In genomic region chr6:107154131-107154906, GRCh38 we compare ENCODE assay signal across 12 cellular contexts. TPM values are rescaled to one million over a fixed set of nuclear protein-coding genes. Genes with fewer than 3 reads are reported as not detected.
DNase-seq lines count a peak whose midpoint lies in the region; ATAC-seq, FAIRE-seq and TF ChIP-seq lines count a peak whose summit lies in the region.
"Had no signal": no experiment of that assay in that cellular context is flagged by ENCODE, and none has a peak within 500 bp of the region (broad histone marks: within the 10 kb centered on the region; RNA-seq: fewer than 3 reads in every experiment).

No MANE protein-coding gene starts in this region.

- no CpG with 5 or more reads among the region's 13 CpGs for WGBS in H9 (ENCODE audit: extremely low coverage, insufficient read length, low lambda C conversion rate)
- WGBS in H1 (ENCODE audit: extremely low coverage in 1 of 2, insufficient coverage in 1 of 2, insufficient read length in 1 of 2, insufficient replicate concordance in 2 of 2, low coverage in 1 of 2, low lambda C conversion rate in 2 of 2, missing lambda C conversion rate in 1 of 2), 2 experiments, result 69% methylated on average over 13 of the region's 13 CpGs; no CpG with 5 or more reads in 1 of the 2 experiments

- H3K27me3 ChIP-seq in H9 (ENCODE audit: insufficient read depth, low read length) (no peaks in the 10 kb centered on the region), H1 (replicated peaks in 1 of 4; ENCODE audit: control insufficient read depth in 3 of 4, extremely low read depth in 1 of 4, insufficient read depth in 3 of 4, low read length in 3 of 4) (no peaks in the 10 kb centered on the region)
- H3K27me3 ChIP-seq: SJSA1 had no signal

- ATAC-seq in HG02642 (IDR thresholded peaks at IDR 0.05; ENCODE audit: poor library complexity, unreplicated experiment), result no peak
- ATAC-seq in sciatic nerve, result no peak
- ATAC-seq in GM21515 (IDR thresholded peaks at IDR 0.05; ENCODE audit: unreplicated experiment), result no peak

- no peaks in the 10 kb centered on the region for H3K79me2 ChIP-seq in H9 (ENCODE audit: insufficient read depth, low read length)
- no peaks in the 10 kb centered on the region for H3K79me2 ChIP-seq in H1 (ENCODE audit: control insufficient read depth in 1 of 2, insufficient read depth in 2 of 2, low read length in 2 of 2)

- H3K9me3 Mint-ChIP-seq in H9 (no peaks in the 10 kb centered on the region; a peak in 1 of 5 replicates), neural crest cell (no peaks in the 10 kb centered on the region)

- H3K4me1 Mint-ChIP-seq in H9 (peaks cover 23 to 29% of the 10 kb centered on the region in 2 experiments), neural crest cell (peaks cover 22% of the 10 kb centered on the region)

- H3K9me3 ChIP-seq in H9 (ENCODE audit: control insufficient read depth, low read depth, low read length) (no peaks in the 10 kb centered on the region), H1 (ENCODE audit: insufficient read depth in 2 of 2, low read depth in 1 of 2, low read length in 1 of 2) (no peaks in the 10 kb centered on the region)
- H3K9me3 ChIP-seq: SJSA1 had no signal

- H2AK5ac ChIP-seq in H9 (ENCODE audit: insufficient read length, low read length) (no peak overlapping the region), H1 (ENCODE audit: low read depth, low read length) (no peak overlapping the region)

- peak overlapping the region; percentile 46 for H3T11ph ChIP-seq in H9 (ENCODE audit: low read length)

- no peak for TF ChIP-seq RAD21 in H1 (IDR thresholded peaks at IDR 0.05 in 1 of 2, conservative IDR thresholded peaks at IDR 0.05 in 1 of 2; ENCODE audit: low read depth in 2 of 2, low read length in 2 of 2)

- peak overlapping the region; percentile 65 for H2BK120ac ChIP-seq in H9 (ENCODE audit: low read depth, low read length, poor library complexity, severe bottlenecking)
- no peak overlapping the region for H2BK120ac ChIP-seq in H1 (replicated peaks; ENCODE audit: low read depth, low read length)

- H3K4me1 ChIP-seq in H9 (ENCODE audit: insufficient read depth, low read length) (no peaks in the 10 kb centered on the region; the same call in 1 of the 2 replicates), H1 (replicated peaks in 1 of 4; ENCODE audit: control insufficient read depth in 3 of 4, insufficient read depth in 4 of 4, low read length in 3 of 4) (peaks cover 5 to 10% (median 8%) of the 10 kb centered on the region in 4 experiments; a peak in 6 of 7 replicates)
- H3K4me1 ChIP-seq: SJSA1 had no signal

- intact Hi-C loops in sciatic nerve (cut with DNase I), result no loop called here

- H2AFZ ChIP-seq in H9 (ENCODE audit: low read length) (no peak overlapping the region), H1 (ENCODE audit: low read length) (no peak overlapping the region)

- H3K27ac ChIP-seq in H9 (ENCODE audit: insufficient read length, low read depth, low read length), result no peak overlapping the region
- peak overlapping the region; percentile 48; the same call in 1 of the 2 replicates for H3K27ac ChIP-seq in H1 (ENCODE audit: low read depth, low read length)
- H3K27ac ChIP-seq: SJSA1 had no signal

- DNase-seq in H9, result peak; percentile 62
- DNase-seq in NCI-H2196 treated with DMSO at 0.1 percent for 48 hours (lab: John Stamatoyannopoulos, UW; ENCODE audit: unreplicated experiment), result peak; percentile 97
- DNase-seq in H1 (ENCODE audit: low read depth in 1 of 2, low spot score in 2 of 2), result no peak
- peak; percentile 14 for DNase-seq in neural crest cell (ENCODE audit: low read depth, low spot score)
- no peak for DNase-seq in germinal center (ENCODE audit: low spot score)
- no peak for DNase-seq in sciatic nerve (ENCODE audit: low spot score)
- DNase-seq: activated CD4-positive, alpha-beta T cell treated with anti-CD3 and anti-CD28 coated beads, Interleukin-2, amount 50 U/mL, for 48 hours; NCI-H446; stimulated activated CD4-positive, alpha-beta T cell treated with anti-CD3 and anti-CD28 coated beads, Interleukin-4, amount 100 ng/mL, for 24 hours had no signal

- no peak overlapping the region for H2BK12ac ChIP-seq in H9 (ENCODE audit: insufficient read length, low read depth, low read length)
- no peak overlapping the region for H2BK12ac ChIP-seq in H1 (ENCODE audit: low read depth, low read length)

- H4K91ac ChIP-seq in H9 (ENCODE audit: insufficient read length, low read depth, low read length), result no peak overlapping the region
- no peak overlapping the region for H4K91ac ChIP-seq in H1 (replicated peaks; ENCODE audit: insufficient read length, low read length)

- TF ChIP-seq POLR2A in H1 (IDR thresholded peaks at IDR 0.05; ENCODE audit: control extremely low read depth in 1 of 2, low read depth in 2 of 2, low read length in 2 of 2), result no peak

- H3K4ac ChIP-seq in H9 (ENCODE audit: low read depth, low read length) (no peak overlapping the region; the same call in 1 of the 2 replicates), H1 (replicated peaks; ENCODE audit: insufficient read length, low read depth, low read length) (no peak overlapping the region)

- H4K8ac ChIP-seq in H9 (replicated peaks; ENCODE audit: insufficient read length, low read depth, low read length), result no peak overlapping the region
- H4K8ac ChIP-seq in H1 (ENCODE audit: extremely low read depth, insufficient read depth, low read length), result no peak overlapping the region

- H2BK15ac ChIP-seq in H9 (ENCODE audit: low read depth, low read length) (no peak overlapping the region), H1 (ENCODE audit: low read length) (no peak overlapping the region; the same call in 1 of the 2 replicates)

- H3K79me1 ChIP-seq in H9 (ENCODE audit: insufficient read depth, low read depth, low read length, poor library complexity, severe bottlenecking), result no peaks in the 10 kb centered on the region
- H3K79me1 ChIP-seq in H1 (ENCODE audit: low read depth, low read length), result no peaks in the 10 kb centered on the region

- H3K23me2 ChIP-seq in H9 (ENCODE audit: insufficient read length, low read depth, low read length, poor library complexity, severe bottlenecking) (no peaks in the 10 kb centered on the region), H1 (ENCODE audit: low read depth, low read length) (0 out of 2 replicates have a peak, but pooled peaks cover 2% of the 10 kb centered on the region)

- CTCF ChIA-PET in H1 (lab: Charles Lee; ENCODE audit: partially characterized antibody), result interaction anchor here (0.9 to 1.4 kb wide), 3 partner anchors 25 to 501 kb away, joined by 3 to 4 read pairs (median 4); no protein-coding TSS in a partner anchor

- TF ChIP-seq CTCF in H9 (conservative IDR thresholded peaks at IDR 0.05) (no peak), H1 (IDR thresholded peaks at IDR 0.05; ENCODE audit: control extremely low read depth in 1 of 3, insufficient read depth in 1 of 3, low read depth in 1 of 3, low read length in 3 of 3) (no peak), neural crest cell (conservative IDR thresholded peaks at IDR 0.05) (no peak)

- H3K56ac ChIP-seq in H9 (ENCODE audit: insufficient read length, low read depth, low read length) (no peak overlapping the region), H1 (replicated peaks; ENCODE audit: insufficient read length, low read depth, low read length) (no peak overlapping the region)

- H3K27ac Mint-ChIP-seq in H9 (peak overlapping the region; percentile 33 to 78 (median 66); a peak in 5 of 7 replicates), neural crest cell (ENCODE audit: unreplicated experiment) (peak overlapping the region; percentile 95)

- H3K14ac ChIP-seq in H9 (ENCODE audit: insufficient read depth, low read length) (peak overlapping the region; percentile 11; the same call in 1 of the 2 replicates), H1 (ENCODE audit: insufficient read length) (no peak overlapping the region)

- no peak overlapping the region for H3K4me2 ChIP-seq in H9 (ENCODE audit: insufficient read depth, insufficient read length, low read length)
- peak overlapping the region; percentile 1 to 5; a peak in 1 of 4 replicates for H3K4me2 ChIP-seq in H1 (ENCODE audit: insufficient read depth in 1 of 2, low read depth in 2 of 2, low read length in 2 of 2)

- no peaks in the 10 kb centered on the region for H3K27me3 Mint-ChIP-seq in H9 (ENCODE audit: low read depth)
- H3K27me3 Mint-ChIP-seq in neural crest cell (ENCODE audit: low read depth), result no peaks in the 10 kb centered on the region

- no peak overlapping the region for H2BK5ac ChIP-seq in H9 (ENCODE audit: insufficient read length, low read length)
- H2BK5ac ChIP-seq in H1 (ENCODE audit: low read depth, low read length), result no peak overlapping the region

- no peak overlapping the region for H3K4me3 ChIP-seq in H1 (ENCODE audit: extremely low read depth in 1 of 4, insufficient read depth in 2 of 4, low read depth in 3 of 4, low read length in 4 of 4)
- H3K4me3 ChIP-seq: SJSA1 had no signal

- no peak overlapping the region for H3K23ac ChIP-seq in H9 (ENCODE audit: insufficient read length, low read depth, low read length)
- no peak overlapping the region for H3K23ac ChIP-seq in H1 (ENCODE audit: insufficient read length)

- POLR2A ChIA-PET in H1 (lab: Charles Lee; ENCODE audit: partially characterized antibody), result interaction anchor here (0.7 to 1.1 kb wide), 4 partner anchors 17 to 592 kb away, joined by 3 to 5 read pairs (median 4); no protein-coding TSS in a partner anchor

- peak overlapping the region; percentile 47 for H3K18ac ChIP-seq in H9 (ENCODE audit: insufficient read length, low read depth, low read length)
- H3K18ac ChIP-seq in H1 (ENCODE audit: extremely low read depth, low read length), result no peak overlapping the region; the same call in 1 of the 2 replicates

- H4K20me1 ChIP-seq in H9 (ENCODE audit: control insufficient read depth, insufficient read depth, insufficient read length), result no peaks in the 10 kb centered on the region
- no peaks in the 10 kb centered on the region for H4K20me1 ChIP-seq in H1 (replicated peaks in 1 of 2; ENCODE audit: control insufficient read depth in 1 of 2, insufficient read depth in 2 of 2, low read length in 2 of 2)

- H2BK20ac ChIP-seq in H9 (ENCODE audit: low read depth, low read length, poor library complexity, severe bottlenecking) (no peak overlapping the region), H1 (ENCODE audit: low read length) (no peak overlapping the region)

- H3K36me3 Mint-ChIP-seq in H9 (ENCODE audit: insufficient read depth in 1 of 3, low read depth in 3 of 3), result no peaks in the 10 kb centered on the region; a peak in 1 of 7 replicates
- no peaks in the 10 kb centered on the region for H3K36me3 Mint-ChIP-seq in neural crest cell (ENCODE audit: low read depth)

- no peak for TF ChIP-seq EP300 in H1 (IDR thresholded peaks at IDR 0.05; ENCODE audit: borderline replicate concordance in 1 of 2, low read depth in 2 of 2, low read length in 2 of 2)

- peak; percentile 97 for FAIRE-seq in H1 (lab: Jason Lieb, UNC)

- no peak overlapping the region for H3K4me3 Mint-ChIP-seq in H9
- H3K4me3 Mint-ChIP-seq in neural crest cell, result no peak overlapping the region

- H3K9ac ChIP-seq in H9 (ENCODE audit: extremely low read depth, insufficient read length, low read length) (no peak overlapping the region), H1 (replicated peaks in 1 of 4; ENCODE audit: extremely low read depth in 1 of 4, low read depth in 3 of 4, low read length in 3 of 4) (no peak overlapping the region; a peak in 2 of 7 replicates)

- H4K5ac ChIP-seq in H9 (ENCODE audit: insufficient read length, low read depth, low read length), result no peak overlapping the region
- H4K5ac ChIP-seq in H1 (ENCODE audit: insufficient read length, low read depth, low read length), result no peak overlapping the region

- no peaks in the 10 kb centered on the region for H3K36me3 ChIP-seq in H1 (ENCODE audit: control insufficient read depth in 2 of 4, insufficient read depth in 4 of 4, low read length in 3 of 4)
- H3K36me3 ChIP-seq: SJSA1 had no signal

RNA-seq across cellular contexts. Expression of gene BEND3, which starts 39.0 kb away (rescaled TPM):
- 70.2 and 72.1 TPM in 2 replicates for total RNA-seq in H9 (2021)
- 38.8 and 40.8 TPM in 2 replicates for total RNA-seq in H1 (2021; fragmentation: NEBNext Ultra II Directional; extraction: Animal tissue kit (Norgen Biotek cat#: 25700))
- polyA plus RNA-seq in H1 (2011; rRNA removed), result 25.2 and 26.2 TPM in 2 replicates
- 21.1 TPM for polyA plus RNA-seq in H1 (2011; cell fraction: cytosol; rRNA removed)
- 48.4 TPM for polyA plus RNA-seq in H1 (2011; cell fraction: nucleus; rRNA removed)
- polyA plus RNA-seq in H1 (2012, experiment 1 of 2), result 22.5 to 25.1 TPM (median 23.6 TPM) in 4 replicates
- 15.4 TPM for polyA plus RNA-seq in H1 (2012, experiment 2 of 2)
- polyA plus RNA-seq in H1 (2013, experiment 1 of 2), result 17.8 TPM
- polyA plus RNA-seq in H1 (2013, experiment 2 of 2), result 16.3 TPM
- polyA minus RNA-seq in H1 (2011; rRNA and poly(A)+ RNA removed), result 42.9 and 43.2 TPM in 2 replicates
- polyA minus RNA-seq in H1 (2011; cell fraction: cytosol; rRNA and poly(A)+ RNA removed), result 38.0 TPM
- 31.0 TPM for polyA minus RNA-seq in H1 (2011; cell fraction: nucleus; rRNA and poly(A)+ RNA removed)
- total RNA-seq in neural crest cell, result 24.1 and 24.9 TPM in 2 replicates
- total RNA-seq in sciatic nerve, result 2.4 TPM

Comparison
In these comparisons a context has a peak if more than half of its experiments do, and no peak if none do; other contexts are left out.
1. DNase-seq: peak in H9 (single experiment), NCI-H2196 treated with DMSO at 0.1 percent for 48 hours (single experiment) and neural crest cell (single experiment); none in H1 (0 of 2), germinal center (single experiment) and sciatic nerve (single experiment).